8 cellular contexts compared by ENCODE assay signal in the genomic region with DNA sequence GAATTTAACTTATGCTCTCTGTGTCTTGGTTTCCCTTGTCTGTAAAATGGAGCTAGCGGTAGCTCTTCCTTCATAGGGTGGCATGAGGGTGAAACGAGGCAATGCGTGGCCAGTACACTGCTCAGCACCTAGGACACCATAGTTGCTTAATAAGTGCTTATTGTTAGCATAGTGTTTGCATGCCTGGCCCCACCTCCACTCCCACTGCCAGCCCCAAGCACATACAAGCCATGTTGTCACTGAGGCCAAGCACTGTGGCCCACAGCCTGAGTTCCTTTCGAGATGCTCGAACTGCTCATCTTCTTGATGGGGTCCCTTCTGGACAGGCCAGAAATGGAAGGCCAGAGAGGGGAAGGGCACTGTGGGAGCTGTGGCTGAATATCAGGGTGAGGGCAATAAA. TPM values are rescaled to one million over a fixed set of nuclear protein-coding genes. Genes with fewer than 3 reads are reported as not detected.
DNase-seq lines count a peak whose midpoint lies in the region; ATAC-seq and TF ChIP-seq lines count a peak whose summit lies in the region.

No MANE protein-coding gene starts in this region.

- H3K27me3 Mint-ChIP-seq in CD8-positive, alpha-beta memory T cell = peaks cover 0 to 5% of the 10 kb centered on the region in 2 donors

- H3K79me2 ChIP-seq in neural cell (replicated peaks; ENCODE audit: insufficient read depth, low read length) = peaks cover 10% of the 10 kb centered on the region

- intact Hi-C loops in colonic mucosa (cut with DNase I) = no loop called here

- H3K9ac ChIP-seq in colonic mucosa (ENCODE audit: low read depth in 2 of 2, low read length in 2 of 2) = peak overlapping the region; percentile 81 to 87
- H3K9ac ChIP-seq in neural cell (ENCODE audit: low read length) = peak overlapping the region; percentile 72

- H3K27ac ChIP-seq in CD8-positive, alpha-beta memory T cell (ENCODE audit: low read depth, low read length) = peak overlapping the region; percentile 70
- no peak overlapping the region for H3K27ac ChIP-seq in colonic mucosa
- H3K27ac ChIP-seq in neural cell (ENCODE audit: low read length) = no peak overlapping the region

- peaks cover 19% of the 10 kb centered on the region for H3K36me3 ChIP-seq in CD8-positive, alpha-beta memory T cell (ENCODE audit: insufficient read depth, low read length)
- peaks cover 22% of the 10 kb centered on the region for H3K36me3 ChIP-seq in MG63
- peaks cover 9% of the 10 kb centered on the region for H3K36me3 ChIP-seq in colonic mucosa
- no peaks in the 10 kb centered on the region for H3K36me3 ChIP-seq in neural cell (ENCODE audit: insufficient read depth, low read length)

- POLR2A ChIA-PET in CD8-positive, alpha-beta memory T cell (lab: Charles Lee) = interaction anchor here (0.6 to 0.8 kb wide), 3 partner anchors 16 to 1625 kb away, joined by 3 to 4 read pairs (median 3); no protein-coding TSS in a partner anchor

- H3K4me2 ChIP-seq in neural cell (ENCODE audit: low read length) = peak overlapping the region; percentile 84

- no peak for ATAC-seq in GM21786 (IDR thresholded peaks at IDR 0.05; ENCODE audit: unreplicated experiment)

- no peaks in the 10 kb centered on the region for H3K9me3 Mint-ChIP-seq in CD8-positive, alpha-beta memory T cell

- no peak overlapping the region for H2AFZ ChIP-seq in neural cell (ENCODE audit: low read depth, low read length)

- H3F3A ChIP-seq in neural cell (ENCODE audit: insufficient read depth, low read length, poor library complexity, severe bottlenecking) = no peaks in the 10 kb centered on the region

- TF ChIP-seq CTCF in colonic mucosa (IDR thresholded peaks at IDR 0.05) (no peak), neural cell (IDR thresholded peaks at IDR 0.05; ENCODE audit: poor library complexity, severe bottlenecking) (no peak)

- peaks cover 32 to 47% (median 44%) of the 10 kb centered on the region in 3 donors for H3K4me1 Mint-ChIP-seq in CD8-positive, alpha-beta memory T cell

- no peaks in the 10 kb centered on the region for H4K20me1 ChIP-seq in neural cell (ENCODE audit: insufficient read depth)

- H3K27ac Mint-ChIP-seq in CD8-positive, alpha-beta memory T cell = peak overlapping the region; percentile 60 to 99 (median 95)

- no peaks in the 10 kb centered on the region for H3K9me2 ChIP-seq in neural cell (ENCODE audit: insufficient read depth, low read length)

- CTCF ChIA-PET in CD8-positive, alpha-beta memory T cell (lab: Charles Lee) = no interaction called here

- no peaks in the 10 kb centered on the region for H3K27me3 ChIP-seq in CD8-positive, alpha-beta memory T cell (ENCODE audit: insufficient read depth, low read length, poor library complexity, severe bottlenecking)
- peaks cover 3% of the 10 kb centered on the region; the same call in 1 of the 2 replicates for H3K27me3 ChIP-seq in MG63
- H3K27me3 ChIP-seq in colonic mucosa = no peaks in the 10 kb centered on the region
- no peaks in the 10 kb centered on the region for H3K27me3 ChIP-seq in neural cell (ENCODE audit: insufficient read depth, low read depth, low read length)

- H3K9me3 ChIP-seq in CD8-positive, alpha-beta memory T cell (ENCODE audit: low read length) = no peaks in the 10 kb centered on the region
- H3K9me3 ChIP-seq in MG63 (no peaks in the 10 kb centered on the region), colonic mucosa (no peaks in the 10 kb centered on the region), neural cell (ENCODE audit: low read length) (no peaks in the 10 kb centered on the region)

- H3K4me3 ChIP-seq in CD8-positive, alpha-beta memory T cell (ENCODE audit: low read length) = peak overlapping the region; percentile 55
- H3K4me3 ChIP-seq in MG63 (peak overlapping the region; percentile 78), colonic mucosa (peak overlapping the region; percentile 90), neural cell (ENCODE audit: low read length) (peak overlapping the region; percentile 91)

- H3K4me1 ChIP-seq in CD8-positive, alpha-beta memory T cell (ENCODE audit: insufficient read depth, low read length) = peaks cover 8% of the 10 kb centered on the region
- no peaks in the 10 kb centered on the region for H3K4me1 ChIP-seq in colonic mucosa

- peak overlapping the region; percentile 92 to 99 (median 95) for H3K4me3 Mint-ChIP-seq in CD8-positive, alpha-beta memory T cell

- no peak for DNase-seq in CD8-positive, alpha-beta memory T cell
- DNase-seq in MG63 (no peak), colonic mucosa (no peak), putamen (ENCODE audit: low spot score) (no peak), NCI-H1694 treated with DMSO at 0.1 percent for 48 hours (lab: John Stamatoyannopoulos, UW) (no peak), NCI-H187 treated with DMSO at 0.1 percent for 48 hours (lab: John Stamatoyannopoulos, UW) (no peak)

- TF ChIP-seq EP300 in neural cell (conservative IDR thresholded peaks at IDR 0.05; ENCODE audit: poor library complexity, severe bottlenecking) = no peak

- no peak for TF ChIP-seq RAD21 in neural cell (conservative IDR thresholded peaks at IDR 0.05)

- H3K36me3 Mint-ChIP-seq in CD8-positive, alpha-beta memory T cell = peaks cover 0 to 42% (median 5%) of the 10 kb centered on the region in 3 donors

TF ChIP-seq in neural cell, 6 proteins besides CTCF, POLR2A, EP300 and RAD21:
- TF ChIP-seq, protein P1, sequence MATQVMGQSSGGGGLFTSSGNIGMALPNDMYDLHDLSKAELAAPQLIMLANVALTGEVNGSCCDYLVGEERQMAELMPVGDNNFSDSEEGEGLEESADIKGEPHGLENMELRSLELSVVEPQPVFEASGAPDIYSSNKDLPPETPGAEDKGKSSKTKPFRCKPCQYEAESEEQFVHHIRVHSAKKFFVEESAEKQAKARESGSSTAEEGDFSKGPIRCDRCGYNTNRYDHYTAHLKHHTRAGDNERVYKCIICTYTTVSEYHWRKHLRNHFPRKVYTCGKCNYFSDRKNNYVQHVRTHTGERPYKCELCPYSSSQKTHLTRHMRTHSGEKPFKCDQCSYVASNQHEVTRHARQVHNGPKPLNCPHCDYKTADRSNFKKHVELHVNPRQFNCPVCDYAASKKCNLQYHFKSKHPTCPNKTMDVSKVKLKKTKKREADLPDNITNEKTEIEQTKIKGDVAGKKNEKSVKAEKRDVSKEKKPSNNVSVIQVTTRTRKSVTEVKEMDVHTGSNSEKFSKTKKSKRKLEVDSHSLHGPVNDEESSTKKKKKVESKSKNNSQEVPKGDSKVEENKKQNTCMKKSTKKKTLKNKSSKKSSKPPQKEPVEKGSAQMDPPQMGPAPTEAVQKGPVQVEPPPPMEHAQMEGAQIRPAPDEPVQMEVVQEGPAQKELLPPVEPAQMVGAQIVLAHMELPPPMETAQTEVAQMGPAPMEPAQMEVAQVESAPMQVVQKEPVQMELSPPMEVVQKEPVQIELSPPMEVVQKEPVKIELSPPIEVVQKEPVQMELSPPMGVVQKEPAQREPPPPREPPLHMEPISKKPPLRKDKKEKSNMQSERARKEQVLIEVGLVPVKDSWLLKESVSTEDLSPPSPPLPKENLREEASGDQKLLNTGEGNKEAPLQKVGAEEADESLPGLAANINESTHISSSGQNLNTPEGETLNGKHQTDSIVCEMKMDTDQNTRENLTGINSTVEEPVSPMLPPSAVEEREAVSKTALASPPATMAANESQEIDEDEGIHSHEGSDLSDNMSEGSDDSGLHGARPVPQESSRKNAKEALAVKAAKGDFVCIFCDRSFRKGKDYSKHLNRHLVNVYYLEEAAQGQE (IDR thresholded peaks at IDR 0.05; ENCODE audit: borderline replicate concordance) = no peak
- no peak for TF ChIP-seq MXI1 (conservative IDR thresholded peaks at IDR 0.05; ENCODE audit: poor library complexity, severe bottlenecking)
- no peak for TF ChIP-seq POLR2AphosphoS5 (IDR thresholded peaks at IDR 0.05)
- no peak for TF ChIP-seq TAF1 (IDR thresholded peaks at IDR 0.05; ENCODE audit: low read depth)
- no peak for TF ChIP-seq SMC3 (conservative IDR thresholded peaks at IDR 0.05; ENCODE audit: poor library complexity)
- no peak for TF ChIP-seq EZH2 (IDR thresholded peaks at IDR 0.05; ENCODE audit: borderline replicate concordance, insufficient read depth, low read length, poor library complexity, severe bottlenecking)

RNA-seq across cellular contexts. Expression of a gene that starts 0.8 kb away (rescaled TPM):
- 1 to 10 TPM; 5.8 to 5.9 TPM for total RNA-seq in CD8-positive, alpha-beta memory T cell
- 5.2 TPM for polyA plus RNA-seq in CD8-positive, alpha-beta memory T cell
- total RNA-seq in MG63 (2014; rRNA removed; shearing (Covaris generic); ENCODE audit: low replicate concordance) = 0.62 and 1.6 TPM in 2 replicates
- total RNA-seq in colonic mucosa = 1 to 10 TPM; 3.5 to 6.2 TPM
- polyA plus RNA-seq in neural cell = 1.5 and 3.0 TPM in 2 replicates
- polyA minus RNA-seq in neural cell = 8.0 and 8.3 TPM in 2 replicates

RNA-seq across cellular contexts. Expression of a gene that starts 45.1 kb away (rescaled TPM):
- 10 to 100 TPM; 82.4 to 82.7 TPM for total RNA-seq in CD8-positive, alpha-beta memory T cell
- polyA plus RNA-seq in CD8-positive, alpha-beta memory T cell = 40.1 TPM
- 27.6 and 62.9 TPM in 2 replicates for total RNA-seq in MG63 (2014; rRNA removed; shearing (Covaris generic); ENCODE audit: low replicate concordance)
- 10 to 100 TPM; 41.1 to 64.9 TPM for total RNA-seq in colonic mucosa
- polyA plus RNA-seq in neural cell = 71.0 and 79.3 TPM in 2 replicates
- polyA minus RNA-seq in neural cell = 112 and 125 TPM in 2 replicates

RNA-seq across cellular contexts. Expression of a gene that starts 46.5 kb away (rescaled TPM):
- total RNA-seq in CD8-positive, alpha-beta memory T cell = 100 to 1,000 TPM; 113 to 116 TPM
- polyA plus RNA-seq in CD8-positive, alpha-beta memory T cell = 302 TPM
- 130 and 156 TPM in 2 replicates for total RNA-seq in MG63 (2014; rRNA removed; shearing (Covaris generic); ENCODE audit: low replicate concordance)
- 10 to 100 TPM; 93.7 to 97.5 TPM for total RNA-seq in colonic mucosa
- polyA plus RNA-seq in neural cell = 164 and 170 TPM in 2 replicates
- polyA minus RNA-seq in neural cell = 65.5 and 77.8 TPM in 2 replicates
